1 cellular context compared by ENCODE assay signal in genomic region chr1:108699375-108700332, GRCh38.
TF ChIP-seq lines count a peak whose summit lies in the region.

No MANE protein-coding gene starts in this region.

TF ChIP-seq in K562, 482 proteins besides CTCF, POLR2A, EP300 and RAD21 (continues in another document):
- TF ChIP-seq BCLAF1 (IDR thresholded peaks at IDR 0.05; ENCODE audit: borderline replicate concordance in 1 of 2, control insufficient read depth in 1 of 2, low read depth in 2 of 2, low read length in 1 of 2) (0 out of 4 replicates have a peak, but pooled peaks of 1 of the 2 experiments have one; percentile 54), SUPT5H (IDR thresholded peaks at IDR 0.05) (peak; percentile 79), MLLT1 (IDR thresholded peaks at IDR 0.05) (peak; percentile 57 to 70; a peak in 2 of 4 replicates), MTA2 (IDR thresholded peaks at IDR 0.05; ENCODE audit: low read depth) (peak; percentile 31; the same call in 1 of the 2 replicates), SNRNP70 (optimal IDR thresholded peaks at IDR 0.05; ENCODE audit: low read depth, low read length) (no peak), NFIC (IDR thresholded peaks at IDR 0.05) (peak; percentile 33; the same call in 1 of the 2 replicates), ARHGAP35 (IDR thresholded peaks at IDR 0.05; ENCODE audit: partially characterized antibody) (peak; percentile 58), RBFOX2 (IDR thresholded peaks at IDR 0.05; ENCODE audit: low read depth, low read length) (0 out of 2 replicates have a peak, but pooled peaks have one; percentile 26), ZNF407 (IDR thresholded peaks at IDR 0.05; ENCODE audit: low read depth) (0 out of 2 replicates have a peak, but pooled peaks have one; percentile 22), KHSRP (IDR thresholded peaks at IDR 0.05) (peak; percentile 49; the same call in 1 of the 2 replicates), ZC3H8 (IDR thresholded peaks at IDR 0.05) (0 out of 2 replicates have a peak, but pooled peaks have one; percentile 51), ATF7 (IDR thresholded peaks at IDR 0.05) (no peak), POLR2AphosphoS5 (IDR thresholded peaks at IDR 0.05; ENCODE audit: control insufficient read depth, insufficient read depth, low read depth, low read length) (peak; percentile 63), ZBTB26 (CRISPR knock-in tag; IDR thresholded peaks at IDR 0.05) (peak; percentile 66; the same call in 1 of the 2 replicates), PHB2 (IDR thresholded peaks at IDR 0.05; ENCODE audit: low read depth) (peak; percentile 11; the same call in 1 of the 2 replicates), HDAC1 (IDR thresholded peaks at IDR 0.05) (peak; percentile 30 to 44; a peak in 1 of 4 replicates), SPI1 (IDR thresholded peaks at IDR 0.05; ENCODE audit: borderline replicate concordance, low read depth, low read length) (peak; percentile 67), ELF4 (CRISPR knock-in tag; IDR thresholded peaks at IDR 0.05) (0 out of 2 replicates have a peak, but pooled peaks have one; percentile 51), TSC22D4 (tag; IDR thresholded peaks at IDR 0.05) (peak; percentile 27; the same call in 1 of the 2 replicates), EHMT2 (IDR thresholded peaks at IDR 0.05) (0 out of 2 replicates have a peak, but pooled peaks have one; percentile 35), SMARCA4 (IDR thresholded peaks at IDR 0.05) (0 out of 2 replicates have a peak, but pooled peaks have one; percentile 18), BCOR (IDR thresholded peaks at IDR 0.05) (0 out of 2 replicates have a peak, but pooled peaks have one; percentile 13), RCOR1 (IDR thresholded peaks at IDR 0.05; ENCODE audit: borderline replicate concordance in 1 of 2, low read depth in 2 of 2, low read length in 2 of 2) (no peak), THRAP3 (IDR thresholded peaks at IDR 0.05; ENCODE audit: borderline replicate concordance) (peak; percentile 79; the same call in 1 of the 2 replicates), XRCC4 (IDR thresholded peaks at IDR 0.05; ENCODE audit: extremely low read depth, insufficient read depth, insufficient read length) (no peak), TOE1 (IDR thresholded peaks at IDR 0.05; ENCODE audit: borderline replicate concordance) (0 out of 2 replicates have a peak, but pooled peaks have one; percentile 41), TOE1 (CRISPR knock-in tag; IDR thresholded peaks at IDR 0.05; ENCODE audit: borderline replicate concordance, low read depth) (no peak), POLR2B (IDR thresholded peaks at IDR 0.05; ENCODE audit: low read depth, partially characterized antibody) (peak; percentile 87), HLTF (IDR thresholded peaks at IDR 0.05) (0 out of 2 replicates have a peak, but pooled peaks have one; percentile 70), TRIM24 (IDR thresholded peaks at IDR 0.05) (no peak; a peak in 1 of 4 replicates), SRSF9 (IDR thresholded peaks at IDR 0.05; ENCODE audit: borderline replicate concordance, low read depth, low read length) (no peak), NKRF (IDR thresholded peaks at IDR 0.05; ENCODE audit: borderline replicate concordance) (0 out of 2 replicates have a peak, but pooled peaks have one; percentile 33), NBN (IDR thresholded peaks at IDR 0.05; ENCODE audit: low read depth) (peak; percentile 59; the same call in 1 of the 2 replicates), LARP7 (IDR thresholded peaks at IDR 0.05) (0 out of 2 replicates have a peak, but pooled peaks have one; percentile 75), GATA2 (CRISPR knock-in tag; IDR thresholded peaks at IDR 0.05) (peak; percentile 24), RBM22 (IDR thresholded peaks at IDR 0.05; ENCODE audit: low read depth, low read length, poor library complexity, severe bottlenecking) (no peak), ETV1 (tag; conservative IDR thresholded peaks at IDR 0.05; ENCODE audit: low read depth) (no peak), E2F8 (IDR thresholded peaks at IDR 0.05; ENCODE audit: low read depth, partially characterized antibody) (peak; percentile 74), THAP12 (CRISPR knock-in tag; IDR thresholded peaks at IDR 0.05) (no peak)
